8 cellular contexts compared by ENCODE assay signal in genomic region chr1:48572632-48573258, GRCh38.
DNase-seq lines count a peak whose midpoint lies in the region; ATAC-seq and TF ChIP-seq lines count a peak whose summit lies in the region.

No MANE protein-coding gene starts in this region.

- H3K9me2 ChIP-seq in GM23248 (ENCODE audit: insufficient read depth), result no peaks in the 10 kb centered on the region

- H3K9me3 ChIP-seq in GM23248 (ENCODE audit: low read depth), result no peaks in the 10 kb centered on the region
- H3K9me3 ChIP-seq in RWPE2 (ENCODE audit: severe bottlenecking), result no peaks in the 10 kb centered on the region

- no peaks in the 10 kb centered on the region for H4K20me1 ChIP-seq in GM23248 (ENCODE audit: insufficient read depth)

- H3K27ac ChIP-seq in GM23248 (no peak overlapping the region), RWPE2 (ENCODE audit: poor library complexity, severe bottlenecking) (no peak overlapping the region)

- WGBS in GM23248 (ENCODE audit: low coverage in 1 of 2, low lambda C conversion rate in 2 of 2, missing lambda C conversion rate in 2 of 2), 2 experiments, result 38 to 39% methylated on average over 7 of the region's 7 CpGs

- TF ChIP-seq POLR2A in NB4 (IDR thresholded peaks at IDR 0.05; ENCODE audit: extremely low read depth, insufficient read length), result no peak

- H3K36me3 ChIP-seq in GM23248 (ENCODE audit: low read depth), result no peaks in the 10 kb centered on the region
- H3K36me3 ChIP-seq in RWPE2 (ENCODE audit: low read depth), result no peaks in the 10 kb centered on the region

- H3F3A ChIP-seq in GM23248 (ENCODE audit: insufficient read depth), result no peaks in the 10 kb centered on the region

- H3K79me2 ChIP-seq in GM23248 (ENCODE audit: insufficient read depth), result no peaks in the 10 kb centered on the region

- in situ Hi-C loops in G401 (cut with HindIII; ENCODE audit: low sequenced_read_pairs), result no loop called here
- in situ Hi-C loops in GM23248 (cut with MboI), result no loop called here

- no peak overlapping the region for H3K4me2 ChIP-seq in GM23248 (ENCODE audit: unreplicated experiment)

- peak; percentile 41 for DNase-seq in G401 (ENCODE audit: low spot score)
- DNase-seq in GM23248, result peak; percentile 55
- peak; percentile 82 for DNase-seq in NB4 (ENCODE audit: low read depth)
- no peak for DNase-seq in RWPE2 (ENCODE audit: low spot score)
- DNase-seq in myocyte (ENCODE audit: low read depth), result peak; percentile 75
- DNase-seq in stimulated activated naive CD4-positive, alpha-beta T cell treated with Interleukin-2 at 50 U/mL for 16 hours (lab: John Stamatoyannopoulos, UW), result no peak

- H3K4me3 ChIP-seq in GM23248 (no peak overlapping the region), NB4 (ENCODE audit: low read depth, low read length) (no peak overlapping the region), RWPE2 (ENCODE audit: severe bottlenecking) (no peak overlapping the region)

- ATAC-seq in RWPE2 (ENCODE audit: low read depth), result peak; percentile 73
- ATAC-seq in esophagus mucosa, result peak; percentile 28
- ATAC-seq in GM19035 (IDR thresholded peaks at IDR 0.05; ENCODE audit: unreplicated experiment), result no peak

- no peaks in the 10 kb centered on the region for H3K27me3 ChIP-seq in GM23248 (replicated peaks; ENCODE audit: insufficient read depth)
- no peaks in the 10 kb centered on the region for H3K27me3 ChIP-seq in RWPE2 (ENCODE audit: insufficient read depth, poor library complexity, severe bottlenecking)

- H3K4me1 ChIP-seq in GM23248 (ENCODE audit: insufficient read depth), result no peaks in the 10 kb centered on the region
- H3K4me1 ChIP-seq in RWPE2 (ENCODE audit: insufficient read depth, poor library complexity, severe bottlenecking), result no peaks in the 10 kb centered on the region

- H2AFZ ChIP-seq in GM23248, result no peak overlapping the region

- peak; percentile 86 for TF ChIP-seq CTCF in NB4 (IDR thresholded peaks at IDR 0.05; ENCODE audit: low read depth, low read length)
- peak; percentile 47 for TF ChIP-seq CTCF in RWPE2 (IDR thresholded peaks at IDR 0.05; ENCODE audit: poor library complexity, severe bottlenecking)

- no peak overlapping the region for H3K9ac ChIP-seq in GM23248

Comparison
In these comparisons a context has a peak if more than half of its experiments do, and no peak if none do; other contexts are left out.
1. DNase-seq: peak in G401 (single experiment), GM23248 (single experiment), NB4 (single experiment) and myocyte (single experiment); none in RWPE2 (single experiment) and stimulated activated naive CD4-positive, alpha-beta T cell treated with Interleukin-2 at 50 U/mL for 16 hours (single experiment).